Comparison of ENCODE assay signal across 20 cellular contexts in the genomic region with DNA sequence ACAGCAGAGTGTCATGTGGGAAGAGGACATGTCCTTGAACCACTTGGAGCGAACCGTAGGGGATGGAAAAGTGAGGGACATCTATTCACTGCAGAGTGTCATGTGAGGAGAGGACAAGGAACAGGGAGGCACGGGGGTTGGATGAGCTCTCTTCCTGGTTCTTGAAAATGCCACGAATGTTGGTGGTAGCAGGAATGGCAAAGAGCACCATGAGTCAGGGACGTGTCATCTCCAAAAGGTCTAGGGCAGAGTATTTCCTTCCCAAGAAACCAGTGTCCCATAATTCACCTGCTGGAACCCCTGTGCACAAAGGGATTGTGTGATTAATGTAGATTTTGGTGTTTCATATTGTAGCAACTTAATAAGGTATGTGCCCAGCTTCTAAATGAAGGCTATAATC.
"Had no signal": no experiment of that assay in that cellular context is flagged by ENCODE, and none has a peak within 500 bp of the region (broad histone marks: within the 10 kb centered on the region; RNA-seq: fewer than 3 reads in every experiment).

No MANE protein-coding gene starts in this region.

- H3K4me3 Mint-ChIP-seq: activated B cell treated with CpG ODN at 0.5 μM for 24 hours; activated CD8-positive, alpha-beta T cell treated with anti-CD3 and anti-CD28 coated beads for 36 hours; activated naive CD8-positive, alpha-beta T cell treated with anti-CD3 and anti-CD28 coated beads for 36 hours; activated T-helper 17 cell treated with anti-CD3 and anti-CD28 coated beads, Interleukin-2, amount 50 U/mL, for 72 hours; nephron; stimulated activated naive B cell treated with anti-CD40 and anti-IgM and Interleukin-4, amounts not matched to agents 10 μg/mL and 1 μg/mL and 100 μg/mL, for 72 hours had no signal

- H3K4me1 ChIP-seq: left lung, upper lobe of right lung had no signal

- H3K9me3 Mint-ChIP-seq: activated B cell treated with CpG ODN at 0.5 μM for 24 hours; activated CD8-positive, alpha-beta T cell treated with anti-CD3 and anti-CD28 coated beads for 36 hours; activated naive CD8-positive, alpha-beta T cell treated with anti-CD3 and anti-CD28 coated beads for 36 hours; activated T-helper 17 cell treated with anti-CD3 and anti-CD28 coated beads, Interleukin-2, amount 50 U/mL, for 72 hours; nephron; stimulated activated naive B cell treated with anti-CD40 and anti-IgM and Interleukin-4, amounts not matched to agents 10 μg/mL and 1 μg/mL and 100 μg/mL, for 72 hours had no signal

- H3K4me1 Mint-ChIP-seq: activated B cell treated with CpG ODN at 0.5 μM for 24 hours; activated naive CD8-positive, alpha-beta T cell treated with anti-CD3 and anti-CD28 coated beads for 36 hours; activated T-helper 17 cell treated with anti-CD3 and anti-CD28 coated beads, Interleukin-2, amount 50 U/mL, for 72 hours; stimulated activated naive B cell treated with anti-CD40 and anti-IgM and Interleukin-4, amounts not matched to agents 10 μg/mL and 1 μg/mL and 100 μg/mL, for 72 hours had no signal

- H3K4me3 ChIP-seq: left lung, upper lobe of right lung had no signal

- H3K36me3 ChIP-seq: left lung, upper lobe of right lung had no signal

- H3K9me3 ChIP-seq: left lung, upper lobe of right lung had no signal

- H3K27ac ChIP-seq: left lung, upper lobe of right lung had no signal

- H3K27ac Mint-ChIP-seq: activated B cell treated with CpG ODN at 0.5 μM for 24 hours; activated CD8-positive, alpha-beta T cell treated with anti-CD3 and anti-CD28 coated beads for 36 hours; activated naive CD8-positive, alpha-beta T cell treated with anti-CD3 and anti-CD28 coated beads for 36 hours; activated T-helper 17 cell treated with anti-CD3 and anti-CD28 coated beads, Interleukin-2, amount 50 U/mL, for 72 hours; stimulated activated naive B cell treated with anti-CD40 and anti-IgM and Interleukin-4, amounts not matched to agents 10 μg/mL and 1 μg/mL and 100 μg/mL, for 72 hours had no signal

- H3K27me3 Mint-ChIP-seq: activated CD8-positive, alpha-beta T cell treated with anti-CD3 and anti-CD28 coated beads for 36 hours had no signal

- H3K27me3 ChIP-seq: left lung, upper lobe of right lung had no signal

- H3K36me3 Mint-ChIP-seq: activated naive CD8-positive, alpha-beta T cell treated with anti-CD3 and anti-CD28 coated beads for 36 hours; stimulated activated naive B cell treated with anti-CD40 and anti-IgM and Interleukin-4, amounts not matched to agents 10 μg/mL and 1 μg/mL and 100 μg/mL, for 72 hours had no signal

- DNase-seq: activated B cell treated with CpG ODN at 0.5 μM for 24 hours; activated CD4-positive, alpha-beta T cell treated with anti-CD3 and anti-CD28 coated beads for 4 hours; activated CD8-positive, alpha-beta T cell treated with anti-CD3 and anti-CD28 coated beads for 36 hours; activated naive CD4-positive, alpha-beta T cell; activated naive CD8-positive, alpha-beta T cell treated with anti-CD3 and anti-CD28 coated beads for 36 hours; activated T-cell treated with anti-CD3 and anti-CD28 coated beads, Interleukin-2, amount 50 U/mL, for 1 hour; amniotic stem cell; dermis blood vessel endothelial cell; effector memory CD4-positive, alpha-beta T cell; foreskin melanocyte; kidney; left lung; mammary epithelial cell; midbrain; nucleus accumbens; retina; stimulated activated naive B cell treated with anti-CD40 and anti-IgM and Interleukin-4, amounts not matched to agents 10 μg/mL and 1 μg/mL and 100 μg/mL, for 72 hours; upper lobe of right lung had no signal
